8 cellular contexts compared by ENCODE assay signal in the genomic region with DNA sequence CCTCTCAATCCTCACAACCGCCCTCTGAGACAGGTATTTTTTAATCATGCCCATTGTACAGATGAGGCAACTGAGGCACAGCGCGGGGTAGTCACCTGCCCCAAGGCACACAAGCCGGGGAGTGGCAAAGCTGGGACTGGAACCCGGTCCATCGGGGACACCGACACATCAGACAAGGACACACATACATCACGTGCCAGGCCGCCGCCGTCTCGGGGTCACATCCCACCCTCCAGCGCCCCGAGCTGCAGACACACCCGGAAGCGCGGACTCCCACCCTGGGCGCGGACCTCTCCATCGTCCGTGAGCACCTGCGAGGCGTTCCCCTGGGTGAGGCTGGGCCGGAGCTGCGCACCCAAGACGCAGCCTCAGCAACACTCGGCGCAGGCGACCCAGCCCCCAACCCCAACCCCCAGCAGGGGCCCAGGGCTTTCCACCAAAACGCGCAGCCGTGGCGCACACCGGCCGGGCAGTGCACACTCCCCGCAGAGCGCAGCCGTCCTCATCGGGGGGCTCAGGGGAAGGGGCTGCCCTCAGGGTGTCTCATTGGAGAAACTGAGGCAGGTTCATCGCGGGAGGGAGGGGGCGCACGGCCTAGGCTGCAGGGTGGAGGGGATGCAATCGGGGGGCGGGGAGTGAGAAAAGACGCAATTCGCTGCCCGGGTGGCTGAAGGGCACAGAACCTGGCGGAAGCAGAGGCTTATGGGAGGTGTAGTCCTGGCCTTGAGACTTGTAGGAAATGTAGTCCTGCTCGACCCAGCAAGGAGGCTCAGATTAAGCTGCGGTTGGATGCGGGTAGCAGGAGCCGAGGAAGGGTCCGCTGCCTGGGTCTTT. TPM values are rescaled to one million over a fixed set of nuclear protein-coding genes. Genes with fewer than 3 reads are reported as not detected.
DNase-seq lines count a peak whose midpoint lies in the region; ATAC-seq, FAIRE-seq and TF ChIP-seq lines count a peak whose summit lies in the region.

No MANE protein-coding gene starts in this region.

- no peak overlapping the region for H3K27ac ChIP-seq in H1 (ENCODE audit: low read depth, low read length)
- no peak overlapping the region for H3K27ac ChIP-seq in mesendoderm (ENCODE audit: low read depth, low read length)

- TF ChIP-seq CTCF in H1 (IDR thresholded peaks at IDR 0.05; ENCODE audit: control extremely low read depth in 1 of 3, insufficient read depth in 1 of 3, low read depth in 1 of 3, low read length in 3 of 3) = peak in 1 of 3 experiments; percentile 1; a peak in 1 of 4 replicates

- TF ChIP-seq EP300 in H1 (IDR thresholded peaks at IDR 0.05; ENCODE audit: borderline replicate concordance in 1 of 2, low read depth in 2 of 2, low read length in 2 of 2) = no peak

- TF ChIP-seq POLR2A in H1 (IDR thresholded peaks at IDR 0.05; ENCODE audit: control extremely low read depth in 1 of 2, low read depth in 2 of 2, low read length in 2 of 2) = no peak; a peak in 1 of 3 replicates

- H3K79me2 ChIP-seq in H1 (ENCODE audit: control insufficient read depth in 1 of 2, insufficient read depth in 2 of 2, low read length in 2 of 2) = no peaks in the 10 kb centered on the region
- H3K79me2 ChIP-seq in mesendoderm (ENCODE audit: control insufficient read depth, insufficient read depth, low read length) = no peaks in the 10 kb centered on the region

- H2BK15ac ChIP-seq in H1 (ENCODE audit: low read length) (0 out of 2 replicates have a peak overlapping the region, but pooled peaks have one; percentile 61), mesendoderm (replicated peaks; ENCODE audit: low read depth) (no peak overlapping the region)

- peak; percentile 62 for DNase-seq in DMS 273 treated with DMSO at 0.1 percent for 48 hours (lab: John Stamatoyannopoulos, UW)
- DNase-seq in NCI-H774 (lab: John Stamatoyannopoulos, UW) = peak; percentile 56
- peak; percentile 78 for DNase-seq in activated CD4-positive, alpha-beta memory T cell treated with anti-CD3 and anti-CD28 coated beads, Interleukin-2, amount 10 ng/mL, durations not matched to agents 7 days and 5 days
- peak in 1 of 2 experiments; percentile 87 for DNase-seq in H1 (ENCODE audit: low read depth in 1 of 2, low spot score in 2 of 2)
- DNase-seq in mesendoderm = peak; percentile 93
- DNase-seq in stimulated activated CD8-positive, alpha-beta memory T cell treated with anti-CD3 and anti-CD28 coated beads, Interleukin-4, amount 100 ng/mL, for 24 hours (ENCODE audit: low read depth) = peak; percentile 53

- no peak overlapping the region for H2BK20ac ChIP-seq in H1 (ENCODE audit: low read length)

- H2BK120ac ChIP-seq in H1 (replicated peaks; ENCODE audit: low read depth, low read length) (no peak overlapping the region), mesendoderm (ENCODE audit: low read depth, low read length) (no peak overlapping the region)

- H3K9ac ChIP-seq in H1 (replicated peaks in 1 of 4; ENCODE audit: extremely low read depth in 1 of 4, low read depth in 3 of 4, low read length in 3 of 4) (peak overlapping the region in 2 of 4 experiments; percentile 42; a peak in 3 of 7 replicates), mesendoderm (ENCODE audit: low read length) (peak overlapping the region; percentile 57)

- H3K56ac ChIP-seq in H1 (replicated peaks; ENCODE audit: insufficient read length, low read depth, low read length) (peak overlapping the region; percentile 75), mesendoderm (ENCODE audit: low read length) (peak overlapping the region; percentile 71)

- peak overlapping the region; percentile 53 for H3K27ac Mint-ChIP-seq in activated CD4-positive, alpha-beta memory T cell treated with anti-CD3 and anti-CD28 coated beads, Interleukin-2, amount 10 ng/mL, durations not matched to agents 7 days and 5 days

- H3K27me3 Mint-ChIP-seq in activated CD4-positive, alpha-beta memory T cell treated with anti-CD3 and anti-CD28 coated beads, Interleukin-2, amount 10 ng/mL, durations not matched to agents 7 days and 5 days = no peaks in the 10 kb centered on the region

- TF ChIP-seq RAD21 in H1 (IDR thresholded peaks at IDR 0.05 in 1 of 2, conservative IDR thresholded peaks at IDR 0.05 in 1 of 2; ENCODE audit: low read depth in 2 of 2, low read length in 2 of 2) = no peak

- H4K8ac ChIP-seq in H1 (ENCODE audit: extremely low read depth, insufficient read depth, low read length) (peak overlapping the region; percentile 86; the same call in 1 of the 2 replicates), mesendoderm (ENCODE audit: low read depth, low read length) (no peak overlapping the region)

- ATAC-seq in HG03354 (IDR thresholded peaks at IDR 0.05; ENCODE audit: poor library complexity, severe bottlenecking, unreplicated experiment) (peak; percentile 51), HG02970 (IDR thresholded peaks at IDR 0.05; ENCODE audit: low FRiP score, unreplicated experiment) (no peak)

- peak overlapping the region; percentile 95 for H3K18ac ChIP-seq in H1 (ENCODE audit: extremely low read depth, low read length)
- peak overlapping the region; percentile 1 for H3K18ac ChIP-seq in mesendoderm (ENCODE audit: low read length)

- peak overlapping the region; percentile 71; the same call in 1 of the 2 replicates for H2BK5ac ChIP-seq in H1 (ENCODE audit: low read depth, low read length)
- no peak overlapping the region for H2BK5ac ChIP-seq in mesendoderm (ENCODE audit: low read length)

- H4K5ac ChIP-seq in H1 (ENCODE audit: insufficient read length, low read depth, low read length) (peak overlapping the region; percentile 96), mesendoderm (ENCODE audit: low read length) (no peak overlapping the region)

- no peaks in the 10 kb centered on the region for H3K36me3 ChIP-seq in H1 (ENCODE audit: control insufficient read depth in 2 of 4, insufficient read depth in 4 of 4, low read length in 3 of 4)
- no peaks in the 10 kb centered on the region for H3K36me3 ChIP-seq in mesendoderm (ENCODE audit: control insufficient read depth, insufficient read depth, low read length)

- no peaks in the 10 kb centered on the region for H3K9me3 Mint-ChIP-seq in activated CD4-positive, alpha-beta memory T cell treated with anti-CD3 and anti-CD28 coated beads, Interleukin-2, amount 10 ng/mL, durations not matched to agents 7 days and 5 days

- H3K4me1 ChIP-seq in H1 (replicated peaks in 1 of 4; ENCODE audit: control insufficient read depth in 3 of 4, insufficient read depth in 4 of 4, low read length in 3 of 4) (peaks cover 0 to 23% (median 12%) of the 10 kb centered on the region in 4 experiments; a peak in 5 of 7 replicates), mesendoderm (ENCODE audit: control insufficient read depth, low read depth, low read length) (no peaks in the 10 kb centered on the region)

- peaks cover 19% of the 10 kb centered on the region for H3K4me1 Mint-ChIP-seq in activated CD4-positive, alpha-beta memory T cell treated with anti-CD3 and anti-CD28 coated beads, Interleukin-2, amount 10 ng/mL, durations not matched to agents 7 days and 5 days

- WGBS in H1 (ENCODE audit: extremely low coverage in 1 of 2, insufficient coverage in 1 of 2, insufficient read length in 1 of 2, insufficient replicate concordance in 2 of 2, low coverage in 1 of 2, low lambda C conversion rate in 2 of 2, missing lambda C conversion rate in 1 of 2), 2 experiments = 9% methylated on average over 40 of the region's 54 CpGs; no CpG with 5 or more reads in 1 of the 2 experiments
- no CpG with 5 or more reads among the region's 54 CpGs for WGBS in mesendoderm (ENCODE audit: extremely low coverage, insufficient coverage, low lambda C conversion rate)

- peak overlapping the region; percentile 64 for H4K91ac ChIP-seq in H1 (replicated peaks; ENCODE audit: insufficient read length, low read length)

- H2AK5ac ChIP-seq in H1 (ENCODE audit: low read depth, low read length) = no peak overlapping the region
- no peak overlapping the region for H2AK5ac ChIP-seq in mesendoderm (ENCODE audit: low read length)

- H3K4me3 ChIP-seq in H1 (ENCODE audit: extremely low read depth in 1 of 4, insufficient read depth in 2 of 4, low read depth in 3 of 4, low read length in 4 of 4) (peak overlapping the region; percentile 51 to 81 (median 69)), mesendoderm (ENCODE audit: low read length) (peak overlapping the region; percentile 18)

- H4K20me1 ChIP-seq in H1 (replicated peaks in 1 of 2; ENCODE audit: control insufficient read depth in 1 of 2, insufficient read depth in 2 of 2, low read length in 2 of 2) = peaks cover 0 to 4% of the 10 kb centered on the region in 2 experiments

- no peak overlapping the region for H3K4me3 Mint-ChIP-seq in activated CD4-positive, alpha-beta memory T cell treated with anti-CD3 and anti-CD28 coated beads, Interleukin-2, amount 10 ng/mL, durations not matched to agents 7 days and 5 days

- H3K79me1 ChIP-seq in H1 (ENCODE audit: low read depth, low read length) (no peaks in the 10 kb centered on the region), mesendoderm (ENCODE audit: low read length) (no peaks in the 10 kb centered on the region)

- H3K27me3 ChIP-seq in H1 (replicated peaks in 1 of 4; ENCODE audit: control insufficient read depth in 3 of 4, extremely low read depth in 1 of 4, insufficient read depth in 3 of 4, low read length in 3 of 4) (peaks cover 0 to 12% (median 9%) of the 10 kb centered on the region in 4 experiments; a peak in 4 of 7 replicates), mesendoderm (ENCODE audit: insufficient read depth, low read length, poor library complexity) (no peaks in the 10 kb centered on the region)

- H2AFZ ChIP-seq in H1 (ENCODE audit: low read length) = peak overlapping the region; percentile 25; the same call in 1 of the 2 replicates

- H3K4ac ChIP-seq in H1 (replicated peaks; ENCODE audit: insufficient read length, low read depth, low read length) = peak overlapping the region; percentile 44
- H3K4ac ChIP-seq in mesendoderm (ENCODE audit: low read depth, low read length) = no peak overlapping the region

- H3K36me3 Mint-ChIP-seq in activated CD4-positive, alpha-beta memory T cell treated with anti-CD3 and anti-CD28 coated beads, Interleukin-2, amount 10 ng/mL, durations not matched to agents 7 days and 5 days (ENCODE audit: low read depth) = no peaks in the 10 kb centered on the region

- no peaks in the 10 kb centered on the region for H3K9me3 ChIP-seq in H1 (ENCODE audit: insufficient read depth in 2 of 2, low read depth in 1 of 2, low read length in 1 of 2)

- H3K23me2 ChIP-seq in H1 (ENCODE audit: low read depth, low read length) = peaks cover 25% of the 10 kb centered on the region

- no peak overlapping the region for H3K14ac ChIP-seq in H1 (ENCODE audit: insufficient read length)

- H2BK12ac ChIP-seq in H1 (ENCODE audit: low read depth, low read length) = no peak overlapping the region

- POLR2A ChIA-PET in activated CD4-positive, alpha-beta memory T cell treated with anti-CD3 and anti-CD28 coated beads, Interleukin-2, amount 10 ng/mL, durations not matched to agents 7 days and 5 days (lab: Charles Lee) = interaction anchor here (0.6 to 2.4 kb wide), 9 partner anchors 10 to 253 kb away, joined by 3 to 10 read pairs (median 3); no protein-coding TSS in a partner anchor
- POLR2A ChIA-PET in H1 (lab: Charles Lee; ENCODE audit: partially characterized antibody) = interaction anchor here (0.6 to 2.0 kb wide), 13 partner anchors 11 to 106 kb away, joined by 3 to 7 read pairs (median 3); partner anchors contain the start of genes FAM83E, RPL18, SPHK2 and SULT2B1

- CTCF ChIA-PET in activated CD4-positive, alpha-beta memory T cell treated with anti-CD3 and anti-CD28 coated beads, Interleukin-2, amount 10 ng/mL, durations not matched to agents 7 days and 5 days (lab: Charles Lee) = interaction anchor here (1.1 to 2.3 kb wide), 3 partner anchors 71 to 123 kb away, joined by 3 to 13 read pairs (median 4); no protein-coding TSS in a partner anchor
- CTCF ChIA-PET in H1 (lab: Charles Lee; ENCODE audit: partially characterized antibody) = interaction anchor here (0.6 to 1.7 kb wide), 5 partner anchors 9 to 176 kb away, joined by 3 to 15 read pairs (median 4); no protein-coding TSS in a partner anchor

- H3K4me2 ChIP-seq in H1 (ENCODE audit: insufficient read depth in 1 of 2, low read depth in 2 of 2, low read length in 2 of 2) = peak overlapping the region; percentile 77 to 91
- H3K4me2 ChIP-seq in mesendoderm (ENCODE audit: low read length) = peak overlapping the region; percentile 65

- H3K23ac ChIP-seq in H1 (ENCODE audit: insufficient read length) (no peak overlapping the region), mesendoderm (ENCODE audit: low read length) (no peak overlapping the region)

- peak; percentile 28 for FAIRE-seq in H1 (lab: Jason Lieb, UNC)

RNA-seq across cellular contexts. Expression of gene LMTK3, which starts 1.9 kb away (rescaled TPM):
- 1 to 10 TPM; 3.8 to 5.4 TPM for total RNA-seq in activated CD4-positive, alpha-beta memory T cell treated with anti-CD3 and anti-CD28 coated beads, Interleukin-2, amount 10 ng/mL, durations not matched to agents 7 days and 5 days
- 12.4 and 13.6 TPM in 2 replicates for total RNA-seq in H1 (2021; fragmentation: NEBNext Ultra II Directional; extraction: Animal tissue kit (Norgen Biotek cat#: 25700))
- polyA plus RNA-seq in H1 (2011; rRNA removed) = 2.7 and 7.3 TPM in 2 replicates
- 3.4 TPM for polyA plus RNA-seq in H1 (2011; cell fraction: cytosol; rRNA removed)
- polyA plus RNA-seq in H1 (2011; cell fraction: nucleus; rRNA removed) = 11.6 TPM
- 6.8 to 10.4 TPM (median 9.6 TPM) in 4 replicates for polyA plus RNA-seq in H1 (2012, experiment 1 of 2)
- polyA plus RNA-seq in H1 (2012, experiment 2 of 2) = 4.1 TPM
- 10.0 TPM for polyA plus RNA-seq in H1 (2013, experiment 1 of 2)
- polyA plus RNA-seq in H1 (2013, experiment 2 of 2) = 8.2 TPM
- polyA minus RNA-seq in H1 (2011; rRNA and poly(A)+ RNA removed) = 0.90 and 1.2 TPM in 2 replicates
- polyA minus RNA-seq in H1 (2011; cell fraction: cytosol; rRNA and poly(A)+ RNA removed) = 5.9 TPM
- polyA minus RNA-seq in H1 (2011; cell fraction: nucleus; rRNA and poly(A)+ RNA removed) = 5.9 TPM
- polyA plus RNA-seq in mesendoderm (2013, experiment 1 of 2) = 3.1 TPM
- polyA plus RNA-seq in mesendoderm (2013, experiment 2 of 2) = 2.8 TPM

RNA-seq across cellular contexts. Expression of gene SULT2B1, which starts 38.5 kb away (rescaled TPM):
- total RNA-seq in activated CD4-positive, alpha-beta memory T cell treated with anti-CD3 and anti-CD28 coated beads, Interleukin-2, amount 10 ng/mL, durations not matched to agents 7 days and 5 days = not detected
- 0.99 and 1.5 TPM in 2 replicates for total RNA-seq in H1 (2021; fragmentation: NEBNext Ultra II Directional; extraction: Animal tissue kit (Norgen Biotek cat#: 25700))
- polyA plus RNA-seq in H1 (2011; rRNA removed) = 2.6 and 3.8 TPM in 2 replicates
- polyA plus RNA-seq in H1 (2011; cell fraction: cytosol; rRNA removed) = 2.3 TPM
- polyA plus RNA-seq in H1 (2011; cell fraction: nucleus; rRNA removed) = 1.2 TPM
- polyA plus RNA-seq in H1 (2012, experiment 1 of 2) = 1.0 to 2.2 TPM (median 1.6 TPM) in 4 replicates
- 1.00 TPM for polyA plus RNA-seq in H1 (2012, experiment 2 of 2)
- polyA plus RNA-seq in H1 (2013, experiment 1 of 2) = 1.5 TPM
- 1.4 TPM for polyA plus RNA-seq in H1 (2013, experiment 2 of 2)
- polyA minus RNA-seq in H1 (2011; rRNA and poly(A)+ RNA removed) = 0.59 TPM in 1 of 2 replicates, not detected in the other
- polyA minus RNA-seq in H1 (2011; cell fraction: cytosol; rRNA and poly(A)+ RNA removed) = 1.2 TPM
- not detected for polyA minus RNA-seq in H1 (2011; cell fraction: nucleus; rRNA and poly(A)+ RNA removed)
- polyA plus RNA-seq in mesendoderm (2013, experiment 1 of 2) = 0.14 TPM
- polyA plus RNA-seq in mesendoderm (2013, experiment 2 of 2) = 0.24 TPM

RNA-seq across cellular contexts. Expression of gene CYTH2, which starts 44.3 kb away (rescaled TPM):
- 10 to 100 TPM; 53.2 to 55.3 TPM for total RNA-seq in activated CD4-positive, alpha-beta memory T cell treated with anti-CD3 and anti-CD28 coated beads, Interleukin-2, amount 10 ng/mL, durations not matched to agents 7 days and 5 days
- 67.7 and 71.4 TPM in 2 replicates for total RNA-seq in H1 (2021; fragmentation: NEBNext Ultra II Directional; extraction: Animal tissue kit (Norgen Biotek cat#: 25700))
- polyA plus RNA-seq in H1 (2011; rRNA removed) = 43.7 and 62.5 TPM in 2 replicates
- polyA plus RNA-seq in H1 (2011; cell fraction: cytosol; rRNA removed) = 59.5 TPM
- polyA plus RNA-seq in H1 (2011; cell fraction: nucleus; rRNA removed) = 225 TPM
- 64.0 to 76.5 TPM (median 71.8 TPM) in 4 replicates for polyA plus RNA-seq in H1 (2012, experiment 1 of 2)
- 35.7 TPM for polyA plus RNA-seq in H1 (2012, experiment 2 of 2)
- 44.2 TPM for polyA plus RNA-seq in H1 (2013, experiment 1 of 2)
- 37.5 TPM for polyA plus RNA-seq in H1 (2013, experiment 2 of 2)
- polyA minus RNA-seq in H1 (2011; rRNA and poly(A)+ RNA removed) = 53.7 and 70.7 TPM in 2 replicates
- 28.7 TPM for polyA minus RNA-seq in H1 (2011; cell fraction: cytosol; rRNA and poly(A)+ RNA removed)
- polyA minus RNA-seq in H1 (2011; cell fraction: nucleus; rRNA and poly(A)+ RNA removed) = 65.5 TPM
- 43.5 TPM for polyA plus RNA-seq in mesendoderm (2013, experiment 1 of 2)
- 40.5 TPM for polyA plus RNA-seq in mesendoderm (2013, experiment 2 of 2)

RNA-seq across cellular contexts. Expression of gene KCNJ14, which starts 58.1 kb away (rescaled TPM):
- under 1 TPM; 0.73 to 0.86 TPM for total RNA-seq in activated CD4-positive, alpha-beta memory T cell treated with anti-CD3 and anti-CD28 coated beads, Interleukin-2, amount 10 ng/mL, durations not matched to agents 7 days and 5 days
- 0.89 and 1.0 TPM in 2 replicates for total RNA-seq in H1 (2021; fragmentation: NEBNext Ultra II Directional; extraction: Animal tissue kit (Norgen Biotek cat#: 25700))
- 0.45 and 0.61 TPM in 2 replicates for polyA plus RNA-seq in H1 (2011; rRNA removed)
- polyA plus RNA-seq in H1 (2011; cell fraction: cytosol; rRNA removed) = 0.28 TPM
- polyA plus RNA-seq in H1 (2011; cell fraction: nucleus; rRNA removed) = 1.3 TPM
- 0.66 to 0.84 TPM (median 0.73 TPM) in 4 replicates for polyA plus RNA-seq in H1 (2012, experiment 1 of 2)
- 0.68 TPM for polyA plus RNA-seq in H1 (2012, experiment 2 of 2)
- 0.39 TPM for polyA plus RNA-seq in H1 (2013, experiment 1 of 2)
- 0.44 TPM for polyA plus RNA-seq in H1 (2013, experiment 2 of 2)
- polyA minus RNA-seq in H1 (2011; rRNA and poly(A)+ RNA removed) = 0.68 and 1.9 TPM in 2 replicates
- polyA minus RNA-seq in H1 (2011; cell fraction: cytosol; rRNA and poly(A)+ RNA removed) = 0.37 TPM
- 0.80 TPM for polyA minus RNA-seq in H1 (2011; cell fraction: nucleus; rRNA and poly(A)+ RNA removed)
- 0.34 TPM for polyA plus RNA-seq in mesendoderm (2013, experiment 1 of 2)
- 0.32 TPM for polyA plus RNA-seq in mesendoderm (2013, experiment 2 of 2)
